16 cellular contexts compared by ENCODE assay signal in the genomic region with DNA sequence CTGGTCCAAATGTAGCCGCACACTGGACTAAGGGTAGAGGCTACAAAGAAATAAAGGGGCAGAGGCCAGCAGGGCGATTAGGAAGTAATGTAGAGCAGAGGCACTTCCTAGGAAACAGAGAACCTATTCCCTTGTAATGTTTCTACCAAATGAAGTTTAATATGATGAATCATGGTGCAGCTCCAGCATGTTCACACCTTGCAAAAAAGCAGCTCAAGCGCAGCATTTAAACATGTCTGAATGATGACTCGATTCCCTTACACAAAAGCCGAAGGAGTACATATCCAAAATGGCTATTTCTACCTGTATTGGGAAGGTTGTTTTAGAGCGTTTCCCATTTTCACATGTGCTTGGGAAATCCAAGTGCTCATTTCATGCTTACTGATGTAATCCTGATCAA.
"Had no signal": no experiment of that assay in that cellular context is flagged by ENCODE, and none has a peak within 500 bp of the region (broad histone marks: within the 10 kb centered on the region; RNA-seq: fewer than 3 reads in every experiment).

No MANE protein-coding gene starts in this region.

- H3K4me3 Mint-ChIP-seq: naive thymus-derived CD8-positive, alpha-beta T cell; stimulated activated naive B cell treated with anti-CD40 and anti-IgM and Interleukin-4, amounts not matched to agents 10 μg/mL and 1 μg/mL and 100 μg/mL, for 72 hours; stimulated activated naive CD8-positive, alpha-beta T cell treated with anti-CD3 and anti-CD28 coated beads, Interleukin-15, amount 100 ng/mL, for 72 hours had no signal

- H3K4me3 ChIP-seq: coronary artery, heart right ventricle, left lung, ovary, prostate gland, right lobe of liver, testis, transverse colon had no signal

- H3K27me3 Mint-ChIP-seq: naive thymus-derived CD8-positive, alpha-beta T cell; stimulated activated naive B cell treated with anti-CD40 and anti-IgM and Interleukin-4, amounts not matched to agents 10 μg/mL and 1 μg/mL and 100 μg/mL, for 72 hours; stimulated activated naive CD8-positive, alpha-beta T cell treated with anti-CD3 and anti-CD28 coated beads, Interleukin-15, amount 100 ng/mL, for 72 hours had no signal

- H3K27ac ChIP-seq: brain microvascular endothelial cell, coronary artery, left lung, ovary, prostate gland, right lobe of liver, testis, transverse colon had no signal

- H3K36me3 Mint-ChIP-seq: naive thymus-derived CD8-positive, alpha-beta T cell; stimulated activated naive B cell treated with anti-CD40 and anti-IgM and Interleukin-4, amounts not matched to agents 10 μg/mL and 1 μg/mL and 100 μg/mL, for 72 hours had no signal

- H3K36me3 ChIP-seq: brain microvascular endothelial cell, heart right ventricle, left lung, ovary, prostate gland, right lobe of liver, transverse colon had no signal

- H3K4me1 ChIP-seq: left lung, prostate gland, right lobe of liver, testis, transverse colon had no signal

- H3K9me3 ChIP-seq: heart right ventricle, left lung, ovary, prostate gland, right lobe of liver, testis, transverse colon had no signal

- H3K27me3 ChIP-seq: brain microvascular endothelial cell, heart right ventricle, left lung, ovary, right lobe of liver, testis, transverse colon had no signal

- DNase-seq: brain microvascular endothelial cell; central memory CD4-positive, alpha-beta T cell; effector CD8-positive, alpha-beta T cell; hypothalamus; left lung; naive thymus-derived CD8-positive, alpha-beta T cell; ovary; right lobe of liver; stimulated activated CD4-positive, alpha-beta T cell treated with anti-CD3 and anti-CD28 coated beads, Interleukin-4, amount 100 ng/mL, for 4 hours; stimulated activated naive B cell treated with anti-CD40 and anti-IgM and Interleukin-4, amounts not matched to agents 10 μg/mL and 1 μg/mL and 100 μg/mL, for 72 hours; stimulated activated naive CD8-positive, alpha-beta T cell treated with anti-CD3 and anti-CD28 coated beads, Interleukin-15, amount 100 ng/mL, for 72 hours; testis; transverse colon had no signal

- H3K9me3 Mint-ChIP-seq: naive thymus-derived CD8-positive, alpha-beta T cell; stimulated activated naive B cell treated with anti-CD40 and anti-IgM and Interleukin-4, amounts not matched to agents 10 μg/mL and 1 μg/mL and 100 μg/mL, for 72 hours; stimulated activated naive CD8-positive, alpha-beta T cell treated with anti-CD3 and anti-CD28 coated beads, Interleukin-15, amount 100 ng/mL, for 72 hours had no signal

- ATAC-seq: left lung; naive thymus-derived CD8-positive, alpha-beta T cell; right lobe of liver; stimulated activated naive B cell treated with anti-CD40 and anti-IgM and Interleukin-4, amounts not matched to agents 10 μg/mL and 1 μg/mL and 100 μg/mL, for 72 hours; stimulated activated naive CD8-positive, alpha-beta T cell treated with anti-CD3 and anti-CD28 coated beads, Interleukin-15, amount 100 ng/mL, for 72 hours had no signal

- H3K27ac Mint-ChIP-seq: naive thymus-derived CD8-positive, alpha-beta T cell; stimulated activated naive B cell treated with anti-CD40 and anti-IgM and Interleukin-4, amounts not matched to agents 10 μg/mL and 1 μg/mL and 100 μg/mL, for 72 hours had no signal

- H3K4me1 Mint-ChIP-seq: naive thymus-derived CD8-positive, alpha-beta T cell; stimulated activated naive B cell treated with anti-CD40 and anti-IgM and Interleukin-4, amounts not matched to agents 10 μg/mL and 1 μg/mL and 100 μg/mL, for 72 hours; stimulated activated naive CD8-positive, alpha-beta T cell treated with anti-CD3 and anti-CD28 coated beads, Interleukin-15, amount 100 ng/mL, for 72 hours had no signal
